Comparison of ENCODE assay signal across 8 cellular contexts in the genomic region with DNA sequence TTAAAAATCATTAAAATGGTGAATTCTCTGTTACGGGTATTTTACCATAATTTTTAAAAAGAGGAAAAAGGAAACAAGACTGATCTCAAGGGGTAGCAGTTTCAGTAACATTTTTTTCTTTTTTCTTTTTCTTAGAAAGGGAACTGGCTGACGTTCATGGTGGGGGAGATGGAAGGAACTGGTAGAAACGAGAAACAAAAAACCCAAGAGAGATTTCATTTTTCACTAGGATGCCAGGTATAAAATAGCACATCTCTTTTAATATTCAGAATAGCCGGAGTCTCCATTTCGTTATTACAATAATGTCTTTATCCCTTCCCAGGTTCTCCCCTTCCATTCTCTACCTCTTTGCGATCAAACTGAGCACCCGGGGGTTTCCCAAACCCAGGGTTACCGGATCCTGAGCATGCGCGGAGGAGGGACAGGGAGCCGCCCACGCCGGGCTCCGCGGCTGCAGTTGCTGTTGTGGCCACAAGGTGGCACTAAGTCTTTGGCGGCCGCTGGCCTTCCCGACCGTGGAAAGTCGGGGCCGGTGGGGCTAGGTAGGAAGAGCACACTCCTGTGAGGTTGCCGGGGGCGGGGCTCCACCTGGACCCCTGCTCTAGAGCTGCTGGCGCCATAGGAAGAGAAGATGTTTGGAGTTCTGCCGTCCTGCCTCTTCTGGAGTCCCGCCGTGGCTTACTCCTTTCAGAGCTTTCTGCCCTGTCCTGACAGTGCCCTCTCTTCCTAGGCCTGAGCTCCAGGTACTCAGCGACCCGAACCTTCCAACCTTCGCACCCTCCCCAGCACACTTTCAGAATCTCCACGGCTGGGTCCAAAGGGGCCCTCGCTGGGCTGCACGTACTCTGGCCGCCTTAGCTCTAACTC.
A peak's percentile ranks its signal among the peaks of the same experiment; 100 is the strongest.
DNase-seq lines count a peak whose midpoint lies in the region; ATAC-seq and TF ChIP-seq lines count a peak whose summit lies in the region.

No MANE protein-coding gene starts in this region.

- intact Hi-C loops in colonic mucosa (cut with DNase I) = loop anchor here (5.0 kb wide), 2 partner anchors 89 to 314 kb away; no protein-coding TSS in a partner anchor
- intact Hi-C loops in left lung (cut with DNase I) = no loop called here

- H3K9me3 ChIP-seq in colonic mucosa (no peaks in the 10 kb centered on the region), left lung (no peaks in the 10 kb centered on the region)

- ATAC-seq in HG02970 (IDR thresholded peaks at IDR 0.05; ENCODE audit: low FRiP score, unreplicated experiment) (peak; percentile 97), left lung (peak; percentile 100)

- no peak overlapping the region for H3K27ac ChIP-seq in colonic mucosa
- no peak overlapping the region for H3K27ac ChIP-seq in left lung

- H3K27me3 ChIP-seq in colonic mucosa = no peaks in the 10 kb centered on the region
- H3K27me3 ChIP-seq in left lung = no peaks in the 10 kb centered on the region

- peak; percentile 99 for TF ChIP-seq CTCF in colonic mucosa (IDR thresholded peaks at IDR 0.05)
- peak; percentile 98 to 99 for TF ChIP-seq CTCF in left lung (IDR thresholded peaks at IDR 0.05)

- H3K4me3 ChIP-seq in colonic mucosa (peak overlapping the region; percentile 19), left lung (peak overlapping the region; percentile 14 to 28)

- H3K4me1 ChIP-seq in colonic mucosa (no peaks in the 10 kb centered on the region), left lung (peaks cover 0 to 7% of the 10 kb centered on the region in 2 donors)

- H3K9ac ChIP-seq in colonic mucosa (ENCODE audit: low read depth in 2 of 2, low read length in 2 of 2) = no peak overlapping the region

- H3K36me3 ChIP-seq in colonic mucosa (no peaks in the 10 kb centered on the region), left lung (no peaks in the 10 kb centered on the region)

- peak; percentile 84 for DNase-seq in NK-92 treated with Interleukin-12 subunit alpha and Interleukin-12 subunit beta, amount 100 ng/mL, for 24 hours (lab: John Stamatoyannopoulos, UW)
- no peak for DNase-seq in NK-92 (lab: John Stamatoyannopoulos, UW; ENCODE audit: unreplicated experiment)
- peak; percentile 87 for DNase-seq in NCI-H2227 (lab: John Stamatoyannopoulos, UW; ENCODE audit: unreplicated experiment)
- peak; percentile 92 for DNase-seq in activated CD4-positive, alpha-beta T cell treated with anti-CD3 and anti-CD28 coated beads for 48 hours
- DNase-seq in colonic mucosa = peak; percentile 79
- DNase-seq in left lung = peak; percentile 83 to 94
- DNase-seq in stimulated activated CD4-positive, alpha-beta T cell treated with anti-CD3 and anti-CD28 coated beads, Interleukin-2, amount 100 ng/mL, for 24 hours = peak; percentile 91 to 92
